In genomic region chr6:3226422-3227362, GRCh38 we compare ENCODE assay signal across 8 cellular contexts. TPM values are rescaled to one million over a fixed set of nuclear protein-coding genes. Genes with fewer than 3 reads are reported as not detected.
DNase-seq lines count a peak whose midpoint lies in the region; ATAC-seq lines count a peak whose summit lies in the region.

No MANE protein-coding gene starts in this region.

- peaks cover 40% of the 10 kb centered on the region for H3K4me1 Mint-ChIP-seq in activated CD4-positive, alpha-beta T cell treated with anti-CD3 and anti-CD28 coated beads for 36 hours
- H3K4me1 Mint-ChIP-seq in stimulated activated naive B cell treated with anti-CD40 and anti-IgM and Interleukin-4, amounts not matched to agents 10 μg/mL and 1 μg/mL and 100 μg/mL, for 72 hours = peaks cover 27 to 51% of the 10 kb centered on the region in 2 donors

- H3K27me3 Mint-ChIP-seq in activated CD4-positive, alpha-beta T cell treated with anti-CD3 and anti-CD28 coated beads for 36 hours = peaks cover 52% of the 10 kb centered on the region
- H3K27me3 Mint-ChIP-seq in stimulated activated naive B cell treated with anti-CD40 and anti-IgM and Interleukin-4, amounts not matched to agents 10 μg/mL and 1 μg/mL and 100 μg/mL, for 72 hours = peaks cover 58 to 74% of the 10 kb centered on the region in 2 donors

- peak; percentile 47 for DNase-seq in activated CD4-positive, alpha-beta T cell treated with anti-CD3 and anti-CD28 coated beads for 36 hours
- no peak for DNase-seq in activated CD4-positive, alpha-beta T cell treated with anti-CD3 and anti-CD28 coated beads, Interleukin-2, amount 50 U/mL, for 4 hours
- DNase-seq in NCI-H2227 (lab: John Stamatoyannopoulos, UW; ENCODE audit: unreplicated experiment) = peak; percentile 75
- DNase-seq in astrocyte of the hippocampus (ENCODE audit: low read depth, low spot score) = peak; percentile 90
- DNase-seq in iris pigment epithelial cell (ENCODE audit: low read depth) = peak; percentile 75
- no peak for DNase-seq in stimulated activated naive B cell treated with anti-CD40 and anti-IgM and Interleukin-4, amounts not matched to agents 10 μg/mL and 1 μg/mL and 100 μg/mL, for 72 hours
- no peak for DNase-seq in GM19238 (ENCODE audit: insufficient read length, low spot score)

- no peaks in the 10 kb centered on the region for H3K36me3 Mint-ChIP-seq in activated CD4-positive, alpha-beta T cell treated with anti-CD3 and anti-CD28 coated beads for 36 hours (ENCODE audit: low read depth)
- H3K36me3 Mint-ChIP-seq in stimulated activated naive B cell treated with anti-CD40 and anti-IgM and Interleukin-4, amounts not matched to agents 10 μg/mL and 1 μg/mL and 100 μg/mL, for 72 hours = no peaks in the 10 kb centered on the region

- intact Hi-C loops in activated CD4-positive, alpha-beta T cell treated with anti-CD3 and anti-CD28 coated beads for 36 hours (cut with DNase I, micrococcal nuclease) = loop anchor here in 1 of 2 experiments (1.0 kb wide), 1 partner anchor 64 kb away; no protein-coding TSS in a partner anchor

- H3K9me3 Mint-ChIP-seq in activated CD4-positive, alpha-beta T cell treated with anti-CD3 and anti-CD28 coated beads for 36 hours (ENCODE audit: low read depth) = no peaks in the 10 kb centered on the region
- H3K9me3 Mint-ChIP-seq in stimulated activated naive B cell treated with anti-CD40 and anti-IgM and Interleukin-4, amounts not matched to agents 10 μg/mL and 1 μg/mL and 100 μg/mL, for 72 hours = peaks cover 5 to 6% of the 10 kb centered on the region in 2 donors

- no peak for ATAC-seq in activated CD4-positive, alpha-beta T cell treated with anti-CD3 and anti-CD28 coated beads for 36 hours
- ATAC-seq in stimulated activated naive B cell treated with anti-CD40 and anti-IgM and Interleukin-4, amounts not matched to agents 10 μg/mL and 1 μg/mL and 100 μg/mL, for 72 hours (replicated peaks) = peak; percentile 44 to 54
- no peak for ATAC-seq in GM18873 (IDR thresholded peaks at IDR 0.05; ENCODE audit: low FRiP score, unreplicated experiment)

- POLR2A ChIA-PET in activated CD4-positive, alpha-beta T cell treated with anti-CD3 and anti-CD28 coated beads for 36 hours (lab: Charles Lee) = no interaction called here

- H3K27ac Mint-ChIP-seq in activated CD4-positive, alpha-beta T cell treated with anti-CD3 and anti-CD28 coated beads for 36 hours = no peak overlapping the region
- peak overlapping the region; percentile 91 for H3K27ac Mint-ChIP-seq in stimulated activated naive B cell treated with anti-CD40 and anti-IgM and Interleukin-4, amounts not matched to agents 10 μg/mL and 1 μg/mL and 100 μg/mL, for 72 hours

- peak overlapping the region; percentile 51 for H3K4me3 Mint-ChIP-seq in activated CD4-positive, alpha-beta T cell treated with anti-CD3 and anti-CD28 coated beads for 36 hours
- H3K4me3 Mint-ChIP-seq in stimulated activated naive B cell treated with anti-CD40 and anti-IgM and Interleukin-4, amounts not matched to agents 10 μg/mL and 1 μg/mL and 100 μg/mL, for 72 hours = peak overlapping the region; percentile 86 to 89

- CTCF ChIA-PET in activated CD4-positive, alpha-beta T cell treated with anti-CD3 and anti-CD28 coated beads for 36 hours (lab: Charles Lee) = interaction anchor here (0.5 to 1.7 kb wide), 3 partner anchors 18 to 1726 kb away, joined by 3 to 6 read pairs (median 3); no protein-coding TSS in a partner anchor

RNA-seq across cellular contexts. Expression of gene TUBB2B, which starts 0.8 kb away (rescaled TPM):
- under 1 TPM in 1 of 2 experiments, not detected in 1; 0.09 TPM for total RNA-seq in activated CD4-positive, alpha-beta T cell treated with anti-CD3 and anti-CD28 coated beads for 36 hours

RNA-seq across cellular contexts. Expression of gene PSMG4, which starts 32.1 kb away (rescaled TPM):
- 10 to 100 TPM; 22.2 to 23.2 TPM for total RNA-seq in activated CD4-positive, alpha-beta T cell treated with anti-CD3 and anti-CD28 coated beads for 36 hours

Comparison
In these comparisons a context has a peak if more than half of its experiments do, and no peak if none do; other contexts are left out.
1. DNase-seq: peak in activated CD4-positive, alpha-beta T cell treated with anti-CD3 and anti-CD28 coated beads for 36 hours (single experiment), NCI-H2227 (single experiment), astrocyte of the hippocampus (single experiment) and iris pigment epithelial cell (single experiment); none in activated CD4-positive, alpha-beta T cell treated with anti-CD3 and anti-CD28 coated beads, Interleukin-2, amount 50 U/mL, for 4 hours (0 of 2), stimulated activated naive B cell treated with anti-CD40 and anti-IgM and Interleukin-4, amounts not matched to agents 10 μg/mL and 1 μg/mL and 100 μg/mL, for 72 hours (single experiment) and GM19238 (single experiment).
2. ATAC-seq: peak in stimulated activated naive B cell treated with anti-CD40 and anti-IgM and Interleukin-4, amounts not matched to agents 10 μg/mL and 1 μg/mL and 100 μg/mL, for 72 hours (2 of 2); none in activated CD4-positive, alpha-beta T cell treated with anti-CD3 and anti-CD28 coated beads for 36 hours (single experiment) and GM18873 (single experiment).